ENCODE assay signal across 6 cellular contexts in genomic region chr6:33357160-33357871, GRCh38. TPM values are rescaled to one million over a fixed set of nuclear protein-coding genes. Genes with fewer than 3 reads are reported as not detected.
DNase-seq lines count a peak whose midpoint lies in the region; ATAC-seq and TF ChIP-seq lines count a peak whose summit lies in the region.
"Not testable (repeated sequence)": the region's sequence is repeated elsewhere in the genome, so short reads cannot be mapped to it uniquely, and the experiment has no call there.

No MANE protein-coding gene starts in this region.

- in situ Hi-C loops in transverse colon (cut with MboI; ENCODE audit: low pct_ligation_motif_present in 1 of 4, low pct_unique_long_range_greater_than_20kb in 1 of 4, low sequenced_read_pairs in 3 of 4): not testable (repeated sequence)

- not testable (repeated sequence) for H3K27me3 Mint-ChIP-seq in GM23338 (ENCODE audit: insufficient read depth, low read depth, poor library complexity); nephron (ENCODE audit: low read depth)

- not testable (repeated sequence) for H4K20me1 ChIP-seq in GM23338 (replicated peaks; ENCODE audit: insufficient read depth); hepatocyte (ENCODE audit: insufficient read depth, poor library complexity, severe bottlenecking)

- not testable (repeated sequence) for H3K4me3 Mint-ChIP-seq in GM23338, nephron

- H3F3A ChIP-seq in GM23338 (replicated peaks; ENCODE audit: low read depth): not testable (repeated sequence)

- 58% methylated on average over 13 of the region's 13 CpGs for WGBS in hepatocyte (ENCODE audit: low lambda C conversion rate, missing lambda C conversion rate)
- 72 to 95% methylated on average over 9 to 13 of the region's 13 CpGs for WGBS in transverse colon (ENCODE audit: low coverage in 1 of 2), 2 donors

- not testable (repeated sequence) for H3K4me3 ChIP-seq in GM23338, colonic mucosa, hepatocyte, transverse colon

- H3K79me2 ChIP-seq in GM23338 (replicated peaks; ENCODE audit: insufficient read depth); hepatocyte: not testable (repeated sequence)

- H3K27ac Mint-ChIP-seq in GM23338: not testable (repeated sequence)
- H3K27ac Mint-ChIP-seq in nephron: peak overlapping the region in 2 of 3 experiments; percentile 66 to 92

- H3K27me3 ChIP-seq in GM23338 (ENCODE audit: insufficient read depth); colonic mucosa; hepatocyte; transverse colon: not testable (repeated sequence)

- H3K9ac ChIP-seq in colonic mucosa (ENCODE audit: low read depth in 2 of 2, low read length in 2 of 2): not testable (repeated sequence)

- not testable (repeated sequence) for H3K27ac ChIP-seq in GM23338 (ENCODE audit: low read depth)
- peak overlapping the region; percentile 72 for H3K27ac ChIP-seq in colonic mucosa
- H3K27ac ChIP-seq in hepatocyte: peak overlapping the region; percentile 81
- H3K27ac ChIP-seq in transverse colon: peak overlapping the region; percentile 58 to 78 (median 67)

- not testable (repeated sequence) for H3K36me3 ChIP-seq in GM23338 (ENCODE audit: insufficient read depth); colonic mucosa; hepatocyte (replicated peaks; ENCODE audit: insufficient read depth, low read depth); transverse colon

- peaks cover 14% of the 10 kb centered on the region for H3K4me1 Mint-ChIP-seq in GM23338
- not testable (repeated sequence) for H3K4me1 Mint-ChIP-seq in nephron

- peaks cover 10% of the 10 kb centered on the region for H3K9me3 Mint-ChIP-seq in GM23338
- not testable (repeated sequence) for H3K9me3 Mint-ChIP-seq in nephron

- ATAC-seq in GM23338: not testable (repeated sequence)

- not testable (repeated sequence) for DNase-seq in GM23338 (ENCODE audit: low spot score); colonic mucosa; hepatocyte (ENCODE audit: low spot score); transverse colon
- peak; percentile 91 for DNase-seq in NCI-H82 (lab: John Stamatoyannopoulos, UW)

- H3K9me3 ChIP-seq in colonic mucosa; hepatocyte (ENCODE audit: low read depth); transverse colon: not testable (repeated sequence)

- H3K36me3 Mint-ChIP-seq in GM23338 (ENCODE audit: low read depth); nephron (ENCODE audit: low read depth): not testable (repeated sequence)

- not testable (repeated sequence) for TF ChIP-seq CTCF in GM23338 (conservative IDR thresholded peaks at IDR 0.05; ENCODE audit: low read depth in 2 of 2); colonic mucosa (IDR thresholded peaks at IDR 0.05); hepatocyte (IDR thresholded peaks at IDR 0.05; ENCODE audit: poor library complexity); nephron (IDR thresholded peaks at IDR 0.05; ENCODE audit: unreplicated experiment in 3 of 3); transverse colon (IDR thresholded peaks at IDR 0.05)

- peak overlapping the region; percentile 81; the same call in 1 of the 2 replicates for H2AFZ ChIP-seq in GM23338
- H2AFZ ChIP-seq in hepatocyte: not testable (repeated sequence)

- H3K9me2 ChIP-seq in GM23338 (ENCODE audit: insufficient read depth); hepatocyte (replicated peaks; ENCODE audit: insufficient read depth): not testable (repeated sequence)

- not testable (repeated sequence) for H3K4me2 ChIP-seq in GM23338, hepatocyte

- not testable (repeated sequence) for TF ChIP-seq EP300 in transverse colon (IDR thresholded peaks at IDR 0.05; ENCODE audit: low read depth)

- intact Hi-C loops in colonic mucosa (cut with DNase I); transverse colon (cut with DNase I; ENCODE audit: low total_unique reads): not testable (repeated sequence)

- TF ChIP-seq POLR2A in transverse colon (IDR thresholded peaks at IDR 0.05): not testable (repeated sequence)

- not testable (repeated sequence) for H3K4me1 ChIP-seq in GM23338 (ENCODE audit: insufficient read depth); colonic mucosa; hepatocyte (ENCODE audit: insufficient read depth)
- H3K4me1 ChIP-seq in transverse colon: peaks cover 0 to 10% (median 3%) of the 10 kb centered on the region in 4 donors

RNA-seq across cellular contexts. Expression of gene KIFC1, which starts 34.3 kb away (rescaled TPM):
- 61.7 and 64.4 TPM in 2 replicates for total RNA-seq in GM23338 (2014; rRNA removed; shearing (Covaris generic))
- 10.1 and 10.3 TPM in 2 replicates for polyA plus RNA-seq in GM23338 (2016; fragmentation: Nextera tagmentation; extraction: Ambion mirVana)
- total RNA-seq in colonic mucosa: 10 to 100 TPM; 15.8 to 74.6 TPM
- total RNA-seq in hepatocyte: 6.9 and 12.7 TPM in 2 replicates
- 6.1 and 6.6 TPM in 2 replicates for polyA plus RNA-seq in hepatocyte
- total RNA-seq in transverse colon: 10 to 100 TPM in 1 of 4 donors, 1 to 10 TPM in 3; 2.6 to 51.5 (median 5.8) TPM

RNA-seq across cellular contexts. Expression of gene DAXX, which starts 34.6 kb away (rescaled TPM):
- total RNA-seq in GM23338 (2014; rRNA removed; shearing (Covaris generic)): 73.2 and 107 TPM in 2 replicates
- 67.4 and 71.0 TPM in 2 replicates for polyA plus RNA-seq in GM23338 (2016; fragmentation: Nextera tagmentation; extraction: Ambion mirVana)
- 10 to 100 TPM; 38.7 to 46.7 TPM for total RNA-seq in colonic mucosa
- total RNA-seq in hepatocyte: 26.4 and 31.0 TPM in 2 replicates
- 28.4 and 35.3 TPM in 2 replicates for polyA plus RNA-seq in hepatocyte
- total RNA-seq in transverse colon: 100 to 1,000 TPM in 1 of 4 donors, 10 to 100 TPM in 3; 40.7 to 302 (median 52.6) TPM

RNA-seq across cellular contexts. Expression of gene ZBTB22, which starts 39.8 kb away (rescaled TPM):
- total RNA-seq in GM23338 (2014; rRNA removed; shearing (Covaris generic)): 7.7 and 8.8 TPM in 2 replicates
- 1.9 and 3.9 TPM in 2 replicates for polyA plus RNA-seq in GM23338 (2016; fragmentation: Nextera tagmentation; extraction: Ambion mirVana)
- 10 to 100 TPM; 12.4 to 16.9 TPM for total RNA-seq in colonic mucosa
- 21.6 and 23.4 TPM in 2 replicates for total RNA-seq in hepatocyte
- 23.2 and 23.8 TPM in 2 replicates for polyA plus RNA-seq in hepatocyte
- total RNA-seq in transverse colon: 10 to 100 TPM; 10.1 to 31.8 (median 17.2) TPM

RNA-seq across cellular contexts. Expression of gene TAPBP, which starts 43.4 kb away (rescaled TPM):
- 29.1 and 37.5 TPM in 2 replicates for total RNA-seq in GM23338 (2014; rRNA removed; shearing (Covaris generic))
- polyA plus RNA-seq in GM23338 (2016; fragmentation: Nextera tagmentation; extraction: Ambion mirVana) (18.1 and 19.9 TPM in 2 replicates), hepatocyte (108 and 116 TPM in 2 replicates)
- total RNA-seq in colonic mucosa (100 to 1,000 TPM; 204 to 235 TPM), hepatocyte (39.1 and 59.3 TPM in 2 replicates), transverse colon (100 to 1,000 TPM; 175 to 423 (median 217) TPM)

RNA-seq across cellular contexts. Expression of gene PHF1, which starts 53.5 kb away (rescaled TPM):
- total RNA-seq in GM23338 (2014; rRNA removed; shearing (Covaris generic)): 33.2 and 46.7 TPM in 2 replicates
- polyA plus RNA-seq in GM23338 (2016; fragmentation: Nextera tagmentation; extraction: Ambion mirVana) (29.4 and 31.4 TPM in 2 replicates), hepatocyte (42.4 and 53.0 TPM in 2 replicates)
- total RNA-seq in colonic mucosa (10 to 100 TPM; 21.9 to 39.5 TPM), hepatocyte (37.2 and 44.4 TPM in 2 replicates), transverse colon (100 to 1,000 TPM in 1 of 4 donors, 10 to 100 TPM in 3; 47.8 to 110 (median 48.4) TPM)
